8 cellular contexts compared by ENCODE assay signal in the genomic region with DNA sequence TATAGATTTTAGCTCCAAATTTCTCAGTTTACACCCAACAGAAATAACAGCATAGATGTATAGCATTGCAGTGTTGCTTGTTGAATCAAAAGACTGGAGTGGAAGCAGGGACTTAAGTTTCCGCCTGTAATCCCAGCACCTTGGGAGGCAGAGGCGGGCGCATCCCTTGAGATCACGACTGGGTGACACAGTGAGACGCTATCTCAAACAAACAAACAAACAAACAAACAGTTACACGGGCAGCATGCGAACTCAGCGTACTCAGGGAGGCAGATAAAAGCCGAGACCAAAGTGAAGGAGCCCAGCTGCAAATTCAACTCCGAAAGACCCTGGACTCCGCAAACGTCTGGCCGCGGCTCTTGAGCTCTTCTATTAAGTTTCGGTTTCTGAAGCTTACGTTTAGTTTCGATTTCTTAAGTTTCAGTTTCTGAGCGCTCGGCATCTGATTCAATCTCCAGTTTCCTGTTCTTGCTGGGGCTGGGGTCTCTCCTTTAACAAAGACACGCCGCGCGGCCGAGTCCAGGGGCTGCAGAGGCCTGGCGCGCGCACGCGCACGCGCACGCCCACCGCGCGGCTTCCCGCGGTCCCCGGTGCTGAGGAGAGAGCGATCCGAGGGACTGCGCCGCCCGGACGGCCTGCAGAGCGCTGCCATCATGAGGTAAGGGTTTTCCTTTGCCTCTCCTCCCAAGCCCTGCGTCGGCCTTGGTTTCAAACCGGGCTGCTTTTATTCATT. TPM values are rescaled to one million over a fixed set of nuclear protein-coding genes. Genes with fewer than 3 reads are reported as not detected.
DNase-seq lines count a peak whose midpoint lies in the region; ATAC-seq and TF ChIP-seq lines count a peak whose summit lies in the region.

A gene with protein sequence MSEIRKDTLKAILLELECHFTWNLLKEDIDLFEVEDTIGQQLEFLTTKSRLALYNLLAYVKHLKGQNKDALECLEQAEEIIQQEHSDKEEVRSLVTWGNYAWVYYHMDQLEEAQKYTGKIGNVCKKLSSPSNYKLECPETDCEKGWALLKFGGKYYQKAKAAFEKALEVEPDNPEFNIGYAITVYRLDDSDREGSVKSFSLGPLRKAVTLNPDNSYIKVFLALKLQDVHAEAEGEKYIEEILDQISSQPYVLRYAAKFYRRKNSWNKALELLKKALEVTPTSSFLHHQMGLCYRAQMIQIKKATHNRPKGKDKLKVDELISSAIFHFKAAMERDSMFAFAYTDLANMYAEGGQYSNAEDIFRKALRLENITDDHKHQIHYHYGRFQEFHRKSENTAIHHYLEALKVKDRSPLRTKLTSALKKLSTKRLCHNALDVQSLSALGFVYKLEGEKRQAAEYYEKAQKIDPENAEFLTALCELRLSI (plus strand): TSS at position 423 of the 733 bp plus-strand sequence. CDS start 231 bp downstream, at position 654.

- no peak for TF ChIP-seq CTCF in ascending aorta (IDR thresholded peaks at IDR 0.05)
- no peak for TF ChIP-seq CTCF in psoas muscle (IDR thresholded peaks at IDR 0.05)

- H3K36me3 ChIP-seq in ascending aorta (peaks cover 0 to 11% of the 10 kb centered on the region in 2 donors), psoas muscle (ENCODE audit: insufficient read depth in 1 of 2, low read depth in 1 of 2) (peaks cover 0 to 15% of the 10 kb centered on the region in 2 donors), urinary bladder (ENCODE audit: insufficient read depth) (no peaks in the 10 kb centered on the region)

- H3K27ac ChIP-seq in ascending aorta (peak within 1 kb of the TSS; percentile 95 to 98), right cardiac atrium (ENCODE audit: low read length) (peak within 1 kb of the TSS; percentile 92), psoas muscle (peak within 1 kb of the TSS; percentile 82), urinary bladder (ENCODE audit: low read depth) (peak within 1 kb of the TSS; percentile 95)

- H3K4me1 ChIP-seq in ascending aorta (peaks cover 5 to 16% of the 10 kb centered on the region in 2 donors), right cardiac atrium (ENCODE audit: control insufficient read depth, insufficient read depth, low read length) (peaks cover 2% of the 10 kb centered on the region), psoas muscle (peaks cover 6% of the 10 kb centered on the region), urinary bladder (ENCODE audit: insufficient read depth) (no peaks in the 10 kb centered on the region)

- under 1% methylated on average over 48 of the region's 48 CpGs for WGBS in right cardiac atrium
- 0% methylated on average over 45 to 48 of the region's 48 CpGs for WGBS in psoas muscle, 3 donors
- under 1% methylated on average over 48 of the region's 48 CpGs for WGBS in urinary bladder

- no peaks in the 10 kb centered on the region for H3K9me3 ChIP-seq in ascending aorta
- no peaks in the 10 kb centered on the region for H3K9me3 ChIP-seq in right cardiac atrium (ENCODE audit: control insufficient read depth, low read length)
- no peaks in the 10 kb centered on the region for H3K9me3 ChIP-seq in psoas muscle

- DNase-seq in HCEC 1CT (peak; percentile 78), MV-4-11 (lab: John Stamatoyannopoulos, UW) (peak; percentile 46), T-helper 2 cell (peak; percentile 38 to 86 (median 60)), ascending aorta (ENCODE audit: low spot score in 2 of 2) (peak in 1 of 2 donors; percentile 85), right cardiac atrium (peak; percentile 76 to 92 (median 90)), psoas muscle (peak; percentile 76 to 83)

- intact Hi-C loops in ascending aorta (cut with DNase I) (loop anchor here (2.0 kb wide), 1 partner anchor 22 kb away; a partner anchor contains a TSS), right cardiac atrium (cut with DNase I) (no loop called here), psoas muscle (cut with DNase I) (loop anchor here in 1 of 2 donors (2.0 kb wide), 1 partner anchor 120 kb away; no protein-coding TSS in a partner anchor)

- H3K27me3 ChIP-seq in ascending aorta (no peaks in the 10 kb centered on the region), right cardiac atrium (ENCODE audit: control insufficient read depth, insufficient read depth) (no peaks in the 10 kb centered on the region), psoas muscle (ENCODE audit: insufficient read depth in 3 of 3, low read length in 2 of 3) (no peaks in the 10 kb centered on the region)

- peak within 1 kb of the TSS; percentile 87 for H3K4me3 ChIP-seq in GM08714 (ENCODE audit: low read length)
- H3K4me3 ChIP-seq in ascending aorta = peak within 1 kb of the TSS; percentile 84 to 98
- peak within 1 kb of the TSS; percentile 75 for H3K4me3 ChIP-seq in right cardiac atrium (ENCODE audit: low read length)
- H3K4me3 ChIP-seq in psoas muscle = peak within 1 kb of the TSS; percentile 85
- peak within 1 kb of the TSS; percentile 83 for H3K4me3 ChIP-seq in urinary bladder (ENCODE audit: low read depth, low read length)

- ATAC-seq in right cardiac atrium (peak; percentile 94 to 96), psoas muscle (peak; percentile 91 to 95 (median 93))

RNA-seq across cellular contexts. Expression of the gene that starts here (rescaled TPM):
- total RNA-seq in ascending aorta = 3.3 TPM
- total RNA-seq in right cardiac atrium = 10 to 100 TPM; 12.2 to 16.7 (median 16.3) TPM
- 9.2 TPM for polyA plus RNA-seq in right cardiac atrium
- total RNA-seq in psoas muscle = 1 to 10 TPM; 2.8 to 6.9 (median 3.9) TPM
- 1 to 10 TPM; 2.0 to 5.2 (median 2.5) TPM for polyA plus RNA-seq in psoas muscle
- total RNA-seq in urinary bladder = 34.9 TPM
- 12.3 TPM for polyA plus RNA-seq in urinary bladder
